In the genomic region with DNA sequence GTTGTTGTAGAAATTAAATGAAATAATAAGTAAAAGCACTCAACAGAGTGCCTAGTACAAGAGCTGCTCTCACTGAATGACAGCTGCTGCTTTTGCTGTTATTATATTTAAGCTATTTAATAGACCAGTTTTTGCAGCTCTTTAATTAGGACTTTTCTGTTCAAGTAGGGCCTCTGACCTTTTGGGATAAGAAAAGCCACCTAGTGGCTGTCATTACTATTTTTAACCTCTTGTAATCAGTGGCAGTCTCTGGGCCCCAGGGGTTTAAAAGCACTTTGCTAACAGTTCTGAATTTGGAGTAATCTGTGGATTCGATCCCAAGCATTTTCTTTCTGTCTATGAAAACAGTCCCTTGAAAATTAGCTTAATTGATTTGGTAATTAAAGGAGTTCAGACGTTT, we compare ENCODE assay signal across 14 cellular contexts.
A peak's percentile ranks its signal among the peaks of the same experiment; 100 is the strongest.
DNase-seq lines count a peak whose midpoint lies in the region; TF ChIP-seq lines count a peak whose summit lies in the region.
"Had no signal": no experiment of that assay in that cellular context is flagged by ENCODE, and none has a peak within 500 bp of the region (broad histone marks: within the 10 kb centered on the region; RNA-seq: fewer than 3 reads in every experiment).

No MANE protein-coding gene starts in this region.

- CTCF ChIA-PET in AG04450 (lab: Charles Lee), result interaction anchor here (0.6 to 1.8 kb wide), 3 partner anchors 12 to 209 kb away, joined by 5 to 6 read pairs (median 5); no protein-coding TSS in a partner anchor

- H3K27ac Mint-ChIP-seq in endothelial cell (ENCODE audit: unreplicated experiment), result no peak overlapping the region
- H3K27ac Mint-ChIP-seq: activated T-cell treated with anti-CD3 and anti-CD28 coated beads, Interleukin-2, amount 50 U/mL, for 24 hours; CD4-positive, CD25-positive, alpha-beta regulatory T cell had no signal

- H3K36me3 ChIP-seq in GM06990 (ENCODE audit: control insufficient read depth, insufficient read depth, low read length) (no peaks in the 10 kb centered on the region), transverse colon (no peaks in the 10 kb centered on the region)

- peaks cover 2% of the 10 kb centered on the region for H3K27me3 Mint-ChIP-seq in endothelial cell (ENCODE audit: unreplicated experiment)

- no peak for TF ChIP-seq POLR2A in transverse colon (IDR thresholded peaks at IDR 0.05)

- in situ Hi-C loops in transverse colon (cut with MboI; ENCODE audit: low pct_ligation_motif_present in 1 of 4, low pct_unique_long_range_greater_than_20kb in 1 of 4, low sequenced_read_pairs in 3 of 4), result no loop called here

- DNase-seq in AG04450 (ENCODE audit: low read depth, low spot score) (no peak), GM06990 (ENCODE audit: extremely low read depth, insufficient read length) (no peak), NAMALWA (ENCODE audit: low spot score) (peak; percentile 5), endothelial cell (ENCODE audit: low spot score) (no peak), NCI-H2196 treated with DMSO at 0.1 percent for 48 hours (lab: John Stamatoyannopoulos, UW; ENCODE audit: unreplicated experiment) (no peak), HuH-7.5 (ENCODE audit: low spot score) (no peak), transverse colon (no peak)
- no peak for DNase-seq in activated CD4-positive, alpha-beta T cell treated with anti-CD3 and anti-CD28 coated beads for 1 hour
- DNase-seq: activated T-cell treated with anti-CD3 and anti-CD28 coated beads, Interleukin-2, amount 50 U/mL, for 24 hours; foreskin melanocyte; kidney; NCI-H1930; NK-92 treated with Interleukin-12 subunit alpha and Interleukin-12 subunit beta, amount 100 ng/mL, for 24 hours had no signal

- no peaks in the 10 kb centered on the region for H3K9me3 Mint-ChIP-seq in endothelial cell (ENCODE audit: unreplicated experiment)

- no peak overlapping the region for H3K27ac ChIP-seq in AG04450 (ENCODE audit: low read depth, low read length)
- H3K27ac ChIP-seq in transverse colon, result no peak overlapping the region

- H3K4me1 Mint-ChIP-seq in endothelial cell (ENCODE audit: unreplicated experiment), result peaks cover 2% of the 10 kb centered on the region
- H3K4me1 Mint-ChIP-seq: CD4-positive, CD25-positive, alpha-beta regulatory T cell had no signal

- peaks cover 0 to 7% (median 0%) of the 10 kb centered on the region in 4 donors for H3K4me1 ChIP-seq in transverse colon

- no peaks in the 10 kb centered on the region for H3K36me3 Mint-ChIP-seq in endothelial cell (ENCODE audit: low read depth, unreplicated experiment)
- H3K36me3 Mint-ChIP-seq: CD4-positive, CD25-positive, alpha-beta regulatory T cell had no signal

- no peak overlapping the region for H3K4me3 Mint-ChIP-seq in endothelial cell (ENCODE audit: unreplicated experiment)
- H3K4me3 Mint-ChIP-seq: activated T-cell treated with anti-CD3 and anti-CD28 coated beads, Interleukin-2, amount 50 U/mL, for 24 hours; CD4-positive, CD25-positive, alpha-beta regulatory T cell had no signal

- POLR2A ChIA-PET in AG04450 (lab: Yijun Ruan, JAX), result no interaction called here

- 49 to 61% methylated on average over 2 of the region's 2 CpGs for WGBS in transverse colon (ENCODE audit: low coverage in 1 of 2), 2 donors

- TF ChIP-seq EP300 in transverse colon (IDR thresholded peaks at IDR 0.05; ENCODE audit: low read depth), result no peak

- H3K4me3 ChIP-seq in AG04450 (ENCODE audit: low read depth, low read length), result no peak overlapping the region
- no peak overlapping the region for H3K4me3 ChIP-seq in GM06990 (replicated peaks; ENCODE audit: low read depth, low read length)
- no peak overlapping the region for H3K4me3 ChIP-seq in transverse colon

- H3K27me3 ChIP-seq in AG04450 (ENCODE audit: control insufficient read depth, insufficient read depth, low read length), result no peaks in the 10 kb centered on the region
- no peaks in the 10 kb centered on the region for H3K27me3 ChIP-seq in GM06990 (replicated peaks; ENCODE audit: control insufficient read depth, insufficient read depth, low read length)
- H3K27me3 ChIP-seq in transverse colon, result no peaks in the 10 kb centered on the region

- intact Hi-C loops in transverse colon (cut with DNase I; ENCODE audit: low total_unique reads), result no loop called here

- H3K9me3 ChIP-seq in AG04450 (ENCODE audit: control insufficient read depth, insufficient read depth, low read length), result no peaks in the 10 kb centered on the region
- peaks cover 6% of the 10 kb centered on the region in 2 donors for H3K9me3 ChIP-seq in transverse colon

- 0 out of 2 replicates have a peak, but pooled peaks have one; percentile 15 for TF ChIP-seq CTCF in AG04450 (IDR thresholded peaks at IDR 0.05; ENCODE audit: low read depth, low read length)
- peak; percentile 35 for TF ChIP-seq CTCF in GM06990 (IDR thresholded peaks at IDR 0.05; ENCODE audit: insufficient read depth, low read length, poor library complexity, severe bottlenecking)
- TF ChIP-seq CTCF in endothelial cell (IDR thresholded peaks at IDR 0.05; ENCODE audit: unreplicated experiment), result peak; percentile 45
- TF ChIP-seq CTCF in transverse colon (IDR thresholded peaks at IDR 0.05), result no peak

Comparison
In these comparisons a context has a peak if more than half of its experiments do, and no peak if none do; other contexts are left out.
1. CTCF ChIP-seq: peak in AG04450 (single experiment), GM06990 (single experiment) and endothelial cell (single experiment); none in transverse colon (0 of 5).